10 cellular contexts compared by ENCODE assay signal in genomic region chr11:28146123-28146751, GRCh38. TPM values are rescaled to one million over a fixed set of nuclear protein-coding genes. Genes with fewer than 3 reads are reported as not detected.
DNase-seq lines count a peak whose midpoint lies in the region; ATAC-seq and TF ChIP-seq lines count a peak whose summit lies in the region.
"Had no signal": no experiment of that assay in that cellular context is flagged by ENCODE, and none has a peak within 500 bp of the region (broad histone marks: within the 10 kb centered on the region; RNA-seq: fewer than 3 reads in every experiment).

No MANE protein-coding gene starts in this region.

- H3K27ac ChIP-seq in neuronal stem cell (replicated peaks; ENCODE audit: low read length) = no peak overlapping the region

- no peaks in the 10 kb centered on the region for H3K79me1 ChIP-seq in neuronal stem cell (ENCODE audit: low read depth, low read length)

- no peak overlapping the region for H2AK5ac ChIP-seq in neuronal stem cell (ENCODE audit: low read depth, low read length)

- no peak overlapping the region for H3K4me3 ChIP-seq in NB4 (ENCODE audit: low read depth, low read length)
- H3K4me3 ChIP-seq in neuronal stem cell (ENCODE audit: low read length in 2 of 2) = no peak overlapping the region

- peaks cover 2 to 3% of the 10 kb centered on the region in 2 donors for H3K4me1 ChIP-seq in neuronal stem cell (ENCODE audit: control insufficient read depth in 2 of 2, insufficient read depth in 1 of 2, low read depth in 1 of 2, low read length in 2 of 2)

- no peak for TF ChIP-seq POLR2A in NB4 (IDR thresholded peaks at IDR 0.05; ENCODE audit: extremely low read depth, insufficient read length)

- H2BK12ac ChIP-seq in neuronal stem cell (ENCODE audit: low read length) = no peak overlapping the region

- no peak overlapping the region for H2BK5ac ChIP-seq in neuronal stem cell (ENCODE audit: low read length)

- no peak overlapping the region for H2BK120ac ChIP-seq in neuronal stem cell (ENCODE audit: low read depth, low read length)

- ATAC-seq in HG03442 (IDR thresholded peaks at IDR 0.05; ENCODE audit: unreplicated experiment) = no peak
- ATAC-seq in HG03097 (IDR thresholded peaks at IDR 0.05; ENCODE audit: low FRiP score, unreplicated experiment) = no peak
- ATAC-seq: right cardiac atrium; stimulated activated naive B cell treated with anti-CD40 and anti-IgM and Interleukin-4, amounts not matched to agents 10 μg/mL and 1 μg/mL and 100 μg/mL, for 72 hours had no signal

- no peak overlapping the region for H3K18ac ChIP-seq in neuronal stem cell (ENCODE audit: low read length)

- no peak overlapping the region for H2AFZ ChIP-seq in neuronal stem cell (ENCODE audit: low read length)

- no peak overlapping the region for H4K91ac ChIP-seq in neuronal stem cell (ENCODE audit: low read depth, low read length, poor library complexity)

- no peak overlapping the region for H3K14ac ChIP-seq in neuronal stem cell (ENCODE audit: low read length)

- no peak overlapping the region for H3K4me2 ChIP-seq in neuronal stem cell (ENCODE audit: insufficient read depth, low read length, poor library complexity, severe bottlenecking)

- TF ChIP-seq CTCF in NB4 (IDR thresholded peaks at IDR 0.05; ENCODE audit: low read depth, low read length) = no peak

- H4K8ac ChIP-seq in neuronal stem cell (ENCODE audit: low read depth, low read length) = no peak overlapping the region

- no peak overlapping the region for H3K23ac ChIP-seq in neuronal stem cell (ENCODE audit: low read depth, low read length, poor library complexity)

- peak; percentile 94 for DNase-seq in ELR (ENCODE audit: low read depth)
- peak; percentile 49 for DNase-seq in NB4 (ENCODE audit: low read depth)
- DNase-seq in dermis blood vessel endothelial cell = peak; percentile 89
- DNase-seq in neuronal stem cell (ENCODE audit: low spot score) = peak; percentile 14
- no peak for DNase-seq in D341Med (ENCODE audit: low spot score)
- DNase-seq in stimulated activated CD4-positive, alpha-beta T cell treated with anti-CD3 and anti-CD28 coated beads, Interleukin-4, amount 100 ng/mL, for 24 hours = no peak
- DNase-seq: right cardiac atrium; stimulated activated naive B cell treated with anti-CD40 and anti-IgM and Interleukin-4, amounts not matched to agents 10 μg/mL and 1 μg/mL and 100 μg/mL, for 72 hours had no signal

- H2BK15ac ChIP-seq in neuronal stem cell (ENCODE audit: low read length) = no peak overlapping the region

- H3K9ac ChIP-seq in neuronal stem cell (ENCODE audit: low read depth, low read length, poor library complexity) = no peak overlapping the region

- no CpG with 5 or more reads among the region's 2 CpGs for WGBS in neuronal stem cell (ENCODE audit: extremely low coverage in 2 of 2, insufficient read length in 2 of 2, insufficient replicate concordance in 1 of 2), 2 donors

- no peaks in the 10 kb centered on the region for H3K27me3 ChIP-seq in neuronal stem cell (ENCODE audit: control insufficient read depth in 3 of 3, insufficient read depth in 3 of 3, low read depth in 1 of 3, low read length in 3 of 3)

- H3K9me3 ChIP-seq in neuronal stem cell (replicated peaks in 1 of 2; ENCODE audit: control insufficient read depth in 2 of 2, insufficient read depth in 1 of 2, low read depth in 1 of 2, low read length in 2 of 2) = no peaks in the 10 kb centered on the region

- no peak overlapping the region for H3K4ac ChIP-seq in neuronal stem cell (ENCODE audit: low read length)

- H3K36me3 ChIP-seq in neuronal stem cell (replicated peaks in 1 of 2; ENCODE audit: control insufficient read depth in 2 of 2, insufficient read depth in 2 of 2, low read length in 2 of 2) = no peaks in the 10 kb centered on the region

RNA-seq across cellular contexts. Expression of gene METTL15, which starts 38.0 kb away (rescaled TPM):
- total RNA-seq in dermis blood vessel endothelial cell = 11.8 and 16.5 TPM in 2 replicates
- polyA plus RNA-seq in neuronal stem cell (2013, experiment 1 of 2) = 11.3 TPM
- polyA plus RNA-seq in neuronal stem cell (2013, experiment 2 of 2) = 11.6 TPM

RNA-seq across cellular contexts. Expression of gene KIF18A, which starts 38.3 kb away (rescaled TPM):
- 4.8 and 17.9 TPM in 2 replicates for total RNA-seq in dermis blood vessel endothelial cell
- 24.7 TPM for polyA plus RNA-seq in neuronal stem cell (2013, experiment 1 of 2)
- polyA plus RNA-seq in neuronal stem cell (2013, experiment 2 of 2) = 25.4 TPM

Comparison
In these comparisons a context has a peak if more than half of its experiments do, and no peak if none do; other contexts are left out.
1. DNase-seq: peak in ELR (single experiment), NB4 (single experiment), dermis blood vessel endothelial cell (single experiment) and neuronal stem cell (single experiment); none in D341Med (single experiment) and stimulated activated CD4-positive, alpha-beta T cell treated with anti-CD3 and anti-CD28 coated beads, Interleukin-4, amount 100 ng/mL, for 24 hours (single experiment).